Comparison of ENCODE assay signal across 26 cellular contexts in genomic region chr10:95706573-95706972, GRCh38. TPM values are rescaled to one million over a fixed set of nuclear protein-coding genes. Genes with fewer than 3 reads are reported as not detected.
"Had no signal": no experiment of that assay in that cellular context is flagged by ENCODE, and none has a peak within 500 bp of the region (broad histone marks: within the 10 kb centered on the region; RNA-seq: fewer than 3 reads in every experiment).

No MANE protein-coding gene starts in this region.

- H3K36me3 ChIP-seq: heart right ventricle, left ventricle myocardium inferior, neutrophil, right atrium auricular region, right lobe of liver, stomach, thyroid gland, transverse colon, upper lobe of left lung had no signal

- H3K79me2 ChIP-seq: hepatocyte had no signal

- H3K4me2 ChIP-seq: hepatocyte had no signal

- H3K4me1 ChIP-seq: heart right ventricle, left ventricle myocardium inferior, right atrium auricular region, right lobe of liver, testis, thyroid gland, transverse colon, upper lobe of left lung had no signal

- H3K27ac ChIP-seq: heart right ventricle, hepatocyte, left ventricle myocardium inferior, neutrophil, right atrium auricular region, right lobe of liver, skin epidermis, stomach, testis, thyroid gland, transverse colon, upper lobe of left lung had no signal

- H3K9me3 Mint-ChIP-seq: nephron had no signal

- H2AFZ ChIP-seq: hepatocyte had no signal

- H3K27me3 ChIP-seq: heart right ventricle, hepatocyte, neutrophil, right atrium auricular region, right lobe of liver, stomach, testis, thyroid gland, transverse colon, upper lobe of left lung had no signal

- H3K4me3 Mint-ChIP-seq: mesothelial cell of epicardium, naive B cell, nephron, neural crest cell had no signal

- H3K27ac Mint-ChIP-seq: mesothelial cell of epicardium, naive B cell, nephron, progenitor cell of endocrine pancreas had no signal

- DNase-seq: heart right ventricle; islet precursor cell; left ventricle myocardium inferior; mesendoderm; naive B cell; occipital lobe; right lobe of liver; stimulated activated CD4-positive, alpha-beta T cell treated with anti-CD3 and anti-CD28 coated beads, Interleukin-12 subunit alpha, Interleukin-12 subunit beta, amount 100 ng/mL, for 4 hours; stimulated activated CD4-positive, alpha-beta T cell treated with anti-CD3 and anti-CD28 coated beads, Interleukin-15, amount 100 ng/mL, for 24 hours; stimulated activated CD4-positive, alpha-beta T cell treated with anti-CD3 and anti-CD28 coated beads, Interleukin-2, amount 100 ng/mL, for 24 hours; stimulated activated CD4-positive, alpha-beta T cell treated with anti-CD3 and anti-CD28 coated beads, Interleukin-4, amount 100 ng/mL, for 1 hour; stimulated activated naive CD4-positive, alpha-beta T cell; stomach; testis; thyroid gland; transverse colon had no signal

- H3K9me3 ChIP-seq: heart right ventricle, left ventricle myocardium inferior, neutrophil, right atrium auricular region, right lobe of liver, stomach, testis, thyroid gland, transverse colon, upper lobe of left lung had no signal

- H3K27me3 Mint-ChIP-seq: naive B cell, progenitor cell of endocrine pancreas had no signal

- H3K4me3 ChIP-seq: heart right ventricle, hepatocyte, left ventricle myocardium inferior, lung, right atrium auricular region, right lobe of liver, skin epidermis, stomach, testis, thyroid gland, transverse colon, upper lobe of left lung had no signal

- ATAC-seq: heart right ventricle had no signal

- H3K4me1 Mint-ChIP-seq: mesothelial cell of epicardium, nephron, neural crest cell had no signal

RNA-seq across cellular contexts. Expression of gene ENTPD1, which starts 49.4 kb away (rescaled TPM):
- total RNA-seq: progenitor cell of endocrine pancreas had no signal
